Comparison of ENCODE assay signal across 1 cellular context in the genomic region with DNA sequence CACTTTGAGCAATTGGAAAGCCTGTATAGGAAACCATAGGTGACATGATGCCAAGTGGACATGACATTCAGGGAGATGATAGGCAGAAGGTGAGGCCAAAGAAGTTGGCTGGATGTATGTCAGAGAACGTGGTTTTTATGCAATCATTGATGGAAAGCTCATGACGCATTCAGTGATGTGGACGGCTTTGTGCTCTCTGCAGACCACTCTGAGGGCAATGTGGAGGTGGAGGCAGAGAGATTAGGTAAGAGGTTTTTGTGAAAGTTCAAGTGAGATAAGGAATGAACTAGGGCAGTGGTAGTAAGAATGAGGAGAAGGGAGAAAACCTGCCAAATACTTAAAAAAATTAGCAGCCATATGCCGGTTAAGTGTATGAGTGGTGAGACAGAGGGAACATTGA.
TF ChIP-seq lines count a peak whose summit lies in the region.

No MANE protein-coding gene starts in this region.

TF ChIP-seq in K562, 482 proteins besides CTCF, POLR2A, EP300 and RAD21:
- TF ChIP-seq, protein P1, sequence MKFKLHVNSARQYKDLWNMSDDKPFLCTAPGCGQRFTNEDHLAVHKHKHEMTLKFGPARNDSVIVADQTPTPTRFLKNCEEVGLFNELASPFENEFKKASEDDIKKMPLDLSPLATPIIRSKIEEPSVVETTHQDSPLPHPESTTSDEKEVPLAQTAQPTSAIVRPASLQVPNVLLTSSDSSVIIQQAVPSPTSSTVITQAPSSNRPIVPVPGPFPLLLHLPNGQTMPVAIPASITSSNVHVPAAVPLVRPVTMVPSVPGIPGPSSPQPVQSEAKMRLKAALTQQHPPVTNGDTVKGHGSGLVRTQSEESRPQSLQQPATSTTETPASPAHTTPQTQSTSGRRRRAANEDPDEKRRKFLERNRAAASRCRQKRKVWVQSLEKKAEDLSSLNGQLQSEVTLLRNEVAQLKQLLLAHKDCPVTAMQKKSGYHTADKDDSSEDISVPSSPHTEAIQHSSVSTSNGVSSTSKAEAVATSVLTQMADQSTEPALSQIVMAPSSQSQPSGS (CRISPR knock-in tag; IDR thresholded peaks at IDR 0.05) = no peak
- no peak for TF ChIP-seq PML (IDR thresholded peaks at IDR 0.05; ENCODE audit: low read length)
- peak; percentile 58 for TF ChIP-seq CBFA2T3 (IDR thresholded peaks at IDR 0.05)
- TF ChIP-seq FUS (optimal IDR thresholded peaks at IDR 0.05; ENCODE audit: low read depth, low read length) = no peak
- peak; percentile 70 for TF ChIP-seq CREB1 (IDR thresholded peaks at IDR 0.05)
- TF ChIP-seq CREB1 (CRISPR knock-in tag; IDR thresholded peaks at IDR 0.05) = no peak
- TF ChIP-seq EGR1 (conservative IDR thresholded peaks at IDR 0.05) = peak; percentile 41
- no peak for TF ChIP-seq NFE2 (IDR thresholded peaks at IDR 0.05; ENCODE audit: low read depth)
- TF ChIP-seq CREM (IDR thresholded peaks at IDR 0.05; ENCODE audit: low read depth) = peak; percentile 79
- TF ChIP-seq CEBPB (tag; IDR thresholded peaks at IDR 0.05) = no peak
- TF ChIP-seq NCOR1 (IDR thresholded peaks at IDR 0.05) = 0 out of 2 replicates have a peak, but pooled peaks have one; percentile 15
- peak; percentile 25; the same call in 1 of the 2 replicates for TF ChIP-seq CBFA2T2 (conservative IDR thresholded peaks at IDR 0.05)
